ENCODE assay signal across 30 cellular contexts in the genomic region with DNA sequence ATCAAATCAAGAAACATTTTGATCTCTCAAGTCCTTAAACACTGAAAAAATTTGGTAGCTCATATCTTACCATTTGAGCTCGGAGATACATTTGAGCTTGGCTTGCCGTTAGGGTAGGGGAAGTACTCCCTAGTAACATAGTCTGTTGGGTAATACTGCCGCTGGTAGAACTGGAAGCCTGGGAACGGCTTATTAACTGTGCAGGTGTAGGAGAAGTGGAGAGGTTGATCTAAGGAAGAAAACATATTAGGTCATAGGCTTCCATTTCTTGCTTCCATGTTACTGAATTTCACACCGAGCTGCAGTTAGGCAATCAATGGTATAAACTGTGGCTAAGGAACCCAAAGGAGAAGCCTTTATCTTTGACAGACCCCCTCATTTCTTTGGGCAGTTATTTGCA.
"Had no signal": no experiment of that assay in that cellular context is flagged by ENCODE, and none has a peak within 500 bp of the region (broad histone marks: within the 10 kb centered on the region; RNA-seq: fewer than 3 reads in every experiment).

No MANE protein-coding gene starts in this region.

- H3K9me3 Mint-ChIP-seq: activated naive CD4-positive, alpha-beta T cell treated with anti-CD3 and anti-CD28 coated beads, Interleukin-2, amount 50 U/mL, for 24 hours; activated T-helper 1 cell treated with anti-CD3 and anti-CD28 coated beads, Interleukin-12 subunit alpha, Interleukin-12 subunit beta, Interleukin-2, Interleukin-4 antibody, amounts not matched to agents 30 ng/mL and 10 ng/mL and 1 ng/mL, durations not matched to agents 14 hours and 24 hours and 36 hours; dendritic cell treated with granulocyte-macrophage colony-stimulating factor and Interleukin-4, amounts not matched to agents 40 ng/mL and 50 ng/mL, for 4 days; stimulated activated effector memory CD8-positive, alpha-beta T cell treated with anti-CD3 and anti-CD28 coated beads, Interleukin-12 subunit alpha, Interleukin-12 subunit beta, amount 100 ng/mL, for 72 hours had no signal

- H3K4me1 ChIP-seq: right lobe of liver, suprapubic skin had no signal

- DNase-seq: activated CD4-positive, alpha-beta T cell treated with anti-CD3 and anti-CD28 coated beads for 1 hour; activated CD4-positive, alpha-beta T cell treated with anti-CD3 and anti-CD28 coated beads, Interleukin-2, amount 50 U/mL, for 1 hour; activated CD8-positive, alpha-beta T cell treated with anti-CD3 and anti-CD28 coated beads, Interleukin-2, amount 10 ng/mL, durations not matched to agents 7 days and 5 days; activated gamma-delta T cell treated with Interleukin-2 at 50 U/mL for 16 hours; anterior cingulate cortex; effector CD4-positive, alpha-beta T cell; heart left ventricle; islet precursor cell; lower lobe of right lung; mesendoderm; mucosa of descending colon; nephron progenitor cell; occipital lobe; posterior cingulate gyrus; right lobe of liver; stimulated activated CD4-positive, alpha-beta T cell treated with anti-CD3 and anti-CD28 coated beads, Interleukin-2, amount 100 ng/mL, for 24 hours; stomach; WERI-Rb-1 had no signal

- ATAC-seq: activated CD8-positive, alpha-beta T cell treated with anti-CD3 and anti-CD28 coated beads, Interleukin-2, amount 10 ng/mL, durations not matched to agents 7 days and 5 days; heart left ventricle; left lobe of liver; lower lobe of right lung; mucosa of descending colon; stimulated activated effector memory CD8-positive, alpha-beta T cell treated with anti-CD3 and anti-CD28 coated beads, Interleukin-12 subunit alpha, Interleukin-12 subunit beta, amount 100 ng/mL, for 72 hours had no signal

- H3K27ac ChIP-seq: heart left ventricle, lower lobe of right lung, right lobe of liver, skin epidermis, stomach, suprapubic skin, tibial nerve, WERI-Rb-1 had no signal

- H3K4me1 Mint-ChIP-seq: brain had no signal

- FAIRE-seq: endometrium, TTC549, urothelium cell line had no signal

- H3K4me3 Mint-ChIP-seq: activated CD8-positive, alpha-beta T cell treated with anti-CD3 and anti-CD28 coated beads, Interleukin-2, amount 10 ng/mL, durations not matched to agents 7 days and 5 days; activated naive CD4-positive, alpha-beta T cell treated with anti-CD3 and anti-CD28 coated beads, Interleukin-2, amount 50 U/mL, for 24 hours; activated T-helper 1 cell treated with anti-CD3 and anti-CD28 coated beads, Interleukin-12 subunit alpha, Interleukin-12 subunit beta, Interleukin-2, Interleukin-4 antibody, amounts not matched to agents 30 ng/mL and 10 ng/mL and 1 ng/mL, durations not matched to agents 14 hours and 24 hours and 36 hours; brain; dendritic cell treated with granulocyte-macrophage colony-stimulating factor and Interleukin-4, amounts not matched to agents 40 ng/mL and 50 ng/mL, for 4 days; nephron progenitor cell; stimulated activated effector memory CD8-positive, alpha-beta T cell treated with anti-CD3 and anti-CD28 coated beads, Interleukin-12 subunit alpha, Interleukin-12 subunit beta, amount 100 ng/mL, for 72 hours had no signal

- H3K9me3 ChIP-seq: heart left ventricle, lower lobe of right lung, mucosa of descending colon, right lobe of liver, stomach, suprapubic skin, tibial nerve had no signal

- H3K27me3 ChIP-seq: heart left ventricle, right lobe of liver, stomach, suprapubic skin, tibial nerve had no signal

- H3K36me3 ChIP-seq: WERI-Rb-1 had no signal

- H3K27me3 Mint-ChIP-seq: activated naive CD4-positive, alpha-beta T cell treated with anti-CD3 and anti-CD28 coated beads, Interleukin-2, amount 50 U/mL, for 24 hours; brain; dendritic cell treated with granulocyte-macrophage colony-stimulating factor and Interleukin-4, amounts not matched to agents 40 ng/mL and 50 ng/mL, for 4 days had no signal

- H3K4me3 ChIP-seq: heart left ventricle, lower lobe of right lung, mucosa of descending colon, right lobe of liver, skin epidermis, stomach, suprapubic skin, tibial nerve had no signal

- H3K27ac Mint-ChIP-seq: activated CD8-positive, alpha-beta T cell treated with anti-CD3 and anti-CD28 coated beads, Interleukin-2, amount 10 ng/mL, durations not matched to agents 7 days and 5 days; activated naive CD4-positive, alpha-beta T cell treated with anti-CD3 and anti-CD28 coated beads, Interleukin-2, amount 50 U/mL, for 24 hours; activated T-helper 1 cell treated with anti-CD3 and anti-CD28 coated beads, Interleukin-12 subunit alpha, Interleukin-12 subunit beta, Interleukin-2, Interleukin-4 antibody, amounts not matched to agents 30 ng/mL and 10 ng/mL and 1 ng/mL, durations not matched to agents 14 hours and 24 hours and 36 hours; brain; dendritic cell treated with granulocyte-macrophage colony-stimulating factor and Interleukin-4, amounts not matched to agents 40 ng/mL and 50 ng/mL, for 4 days; nephron progenitor cell; stimulated activated effector memory CD8-positive, alpha-beta T cell treated with anti-CD3 and anti-CD28 coated beads, Interleukin-12 subunit alpha, Interleukin-12 subunit beta, amount 100 ng/mL, for 72 hours had no signal
